In the genomic region with DNA sequence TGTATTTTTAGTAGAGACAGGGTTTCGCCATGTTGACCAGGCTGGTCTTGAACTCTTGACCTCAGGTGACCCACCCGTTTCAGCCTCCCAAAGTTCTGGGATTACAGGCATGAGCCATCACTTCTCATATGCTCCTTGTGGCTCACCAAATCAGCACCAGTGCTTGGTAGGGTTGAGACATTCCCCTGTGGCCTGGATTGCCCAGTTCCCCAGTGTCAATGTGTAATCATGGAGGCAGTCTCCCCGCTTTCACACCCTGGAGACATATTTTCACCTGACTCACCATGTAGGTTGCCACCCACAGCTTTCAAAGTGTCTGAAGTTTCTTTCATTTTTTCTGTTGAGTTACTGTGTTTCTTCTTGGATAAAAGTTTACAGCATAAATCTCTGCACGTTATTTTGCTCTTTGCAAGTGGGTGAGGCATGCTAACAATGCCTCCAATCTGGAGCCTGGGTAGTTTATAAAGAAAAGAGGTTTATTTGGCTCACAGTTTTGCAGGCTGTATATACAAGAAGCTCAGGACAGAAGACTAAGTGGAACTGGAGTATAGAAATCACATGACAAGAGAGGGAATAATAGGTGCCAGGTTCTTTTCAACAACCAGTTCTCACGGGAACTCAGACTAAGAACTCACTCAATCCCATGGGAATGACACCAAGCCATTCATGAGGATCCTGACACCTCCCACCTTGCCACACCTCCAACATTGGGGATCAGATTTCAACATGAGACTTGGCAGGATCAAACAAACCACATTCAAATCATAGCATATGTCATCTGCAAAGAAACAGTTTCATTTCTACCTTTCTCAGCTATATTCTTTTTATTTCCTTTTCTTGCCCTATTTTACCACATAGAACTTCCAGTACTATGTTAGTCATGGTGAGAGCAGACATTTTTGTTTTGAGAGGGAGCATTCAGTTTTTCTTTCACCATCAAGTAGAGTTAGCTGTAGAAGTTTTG, we compare ENCODE assay signal across 8 cellular contexts.
A peak's percentile ranks its signal among the peaks of the same experiment; 100 is the strongest.
DNase-seq lines count a peak whose midpoint lies in the region; ATAC-seq and TF ChIP-seq lines count a peak whose summit lies in the region.

No MANE protein-coding gene starts in this region.

- H3K27ac ChIP-seq in uterus, result no peak overlapping the region

- H3K4me3 Mint-ChIP-seq in activated T-cell treated with anti-CD3 and anti-CD28 coated beads, Interleukin-2, amount 50 U/mL, for 24 hours, result peak overlapping the region; percentile 35
- H3K4me3 Mint-ChIP-seq in natural killer cell (no peak overlapping the region), osteocyte (ENCODE audit: unreplicated experiment) (no peak overlapping the region)

- H3K36me3 Mint-ChIP-seq in activated T-cell treated with anti-CD3 and anti-CD28 coated beads, Interleukin-2, amount 50 U/mL, for 24 hours (ENCODE audit: low read depth), result peaks cover 43% of the 10 kb centered on the region
- H3K36me3 Mint-ChIP-seq in natural killer cell (peaks cover 10% of the 10 kb centered on the region), osteocyte (ENCODE audit: unreplicated experiment) (peaks cover 12% of the 10 kb centered on the region)

- no peaks in the 10 kb centered on the region for H3K9me3 ChIP-seq in uterus

- DNase-seq in EH (ENCODE audit: low read depth) (peak; percentile 28), natural killer cell (no peak), osteocyte (ENCODE audit: extremely low spot score, unreplicated experiment) (no peak), uterus (no peak), hippocampal formation (lab: John Stamatoyannopoulos, UW) (no peak), foreskin melanocyte (no peak)
- DNase-seq in activated T-cell treated with anti-CD3 and anti-CD28 coated beads, Interleukin-2, amount 50 U/mL, for 24 hours, result peak; percentile 45

- H3K27me3 ChIP-seq in uterus, result no peaks in the 10 kb centered on the region

- H3K4me3 ChIP-seq in uterus, result no peak overlapping the region

- TF ChIP-seq CTCF in natural killer cell (IDR thresholded peaks at IDR 0.05), result no peak
- no peak for TF ChIP-seq CTCF in osteocyte (IDR thresholded peaks at IDR 0.05)
- TF ChIP-seq CTCF in uterus (IDR thresholded peaks at IDR 0.05), result no peak

- H3K27ac Mint-ChIP-seq in activated T-cell treated with anti-CD3 and anti-CD28 coated beads, Interleukin-2, amount 50 U/mL, for 24 hours, result peak overlapping the region; percentile 88
- H3K27ac Mint-ChIP-seq in natural killer cell (peak overlapping the region; percentile 37 to 81), osteocyte (ENCODE audit: unreplicated experiment) (no peak overlapping the region)

- no peak for TF ChIP-seq POLR2A in uterus (IDR thresholded peaks at IDR 0.05)

- H3K27me3 Mint-ChIP-seq in activated T-cell treated with anti-CD3 and anti-CD28 coated beads, Interleukin-2, amount 50 U/mL, for 24 hours, result no peaks in the 10 kb centered on the region
- H3K27me3 Mint-ChIP-seq in natural killer cell (ENCODE audit: low read depth in 2 of 2), result no peaks in the 10 kb centered on the region
- no peaks in the 10 kb centered on the region for H3K27me3 Mint-ChIP-seq in osteocyte (ENCODE audit: unreplicated experiment)

- H3K36me3 ChIP-seq in uterus, result no peaks in the 10 kb centered on the region

- intact Hi-C loops in natural killer cell (cut with micrococcal nuclease) (no loop called here), uterus (cut with DNase I; ENCODE audit: low total_unique reads) (no loop called here)

- H3K9me3 Mint-ChIP-seq in activated T-cell treated with anti-CD3 and anti-CD28 coated beads, Interleukin-2, amount 50 U/mL, for 24 hours, result peaks cover 14% of the 10 kb centered on the region
- H3K9me3 Mint-ChIP-seq in natural killer cell, result no peaks in the 10 kb centered on the region
- H3K9me3 Mint-ChIP-seq in osteocyte (ENCODE audit: unreplicated experiment), result peaks cover 4% of the 10 kb centered on the region

- ATAC-seq in HG03432 (IDR thresholded peaks at IDR 0.05; ENCODE audit: unreplicated experiment), result peak; percentile 61
- ATAC-seq in natural killer cell, result peak in 1 of 3 donors; percentile 47

- H3K4me1 Mint-ChIP-seq in activated T-cell treated with anti-CD3 and anti-CD28 coated beads, Interleukin-2, amount 50 U/mL, for 24 hours (ENCODE audit: low read depth), result peaks cover 70% of the 10 kb centered on the region
- peaks cover 52 to 55% of the 10 kb centered on the region in 2 donors for H3K4me1 Mint-ChIP-seq in natural killer cell
- H3K4me1 Mint-ChIP-seq in osteocyte (ENCODE audit: unreplicated experiment), result no peaks in the 10 kb centered on the region

- no peaks in the 10 kb centered on the region for H3K4me1 ChIP-seq in uterus

Comparison
In these comparisons a context has a peak if more than half of its experiments do, and no peak if none do; other contexts are left out.
1. DNase-seq: peak in EH (single experiment) and activated T-cell treated with anti-CD3 and anti-CD28 coated beads, Interleukin-2, amount 50 U/mL, for 24 hours (single experiment); none in natural killer cell (single experiment), osteocyte (single experiment), uterus (0 of 2), hippocampal formation (0 of 2) and foreskin melanocyte (single experiment).